11 cellular contexts compared by ENCODE assay signal in genomic region chr2:187403568-187404260, GRCh38. TPM values are rescaled to one million over a fixed set of nuclear protein-coding genes. Genes with fewer than 3 reads are reported as not detected.
DNase-seq lines count a peak whose midpoint lies in the region; ATAC-seq and TF ChIP-seq lines count a peak whose summit lies in the region.
"Had no signal": no experiment of that assay in that cellular context is flagged by ENCODE, and none has a peak within 500 bp of the region (broad histone marks: within the 10 kb centered on the region; RNA-seq: fewer than 3 reads in every experiment).

No MANE protein-coding gene starts in this region.

- H3K4me1 ChIP-seq in esophagus squamous epithelium (no peaks in the 10 kb centered on the region), testis (no peaks in the 10 kb centered on the region), PC-9 (replicated peaks; ENCODE audit: insufficient read depth) (no peaks in the 10 kb centered on the region)

- no peaks in the 10 kb centered on the region for H3K9me3 Mint-ChIP-seq in Calu3 (ENCODE audit: low read depth, unreplicated experiment)

- no peaks in the 10 kb centered on the region for H3K36me3 Mint-ChIP-seq in Calu3 (ENCODE audit: insufficient read depth, unreplicated experiment)
- H3K36me3 Mint-ChIP-seq: CD4-positive, CD25-positive, alpha-beta regulatory T cell had no signal

- TF ChIP-seq CTCF in Calu3 (IDR thresholded peaks at IDR 0.05; ENCODE audit: unreplicated experiment) (no peak), esophagus squamous epithelium (IDR thresholded peaks at IDR 0.05) (no peak), omental fat pad (IDR thresholded peaks at IDR 0.05) (no peak), GM20000 (IDR thresholded peaks at IDR 0.05; ENCODE audit: extremely low read depth, missing control alignments) (no peak), testis (IDR thresholded peaks at IDR 0.05) (no peak), PC-9 (conservative IDR thresholded peaks at IDR 0.05) (no peak)

- 54 to 60% methylated on average over 6 of the region's 6 CpGs for WGBS in esophagus squamous epithelium, 2 donors
- WGBS in testis, 2 donors = 34 to 52% methylated on average over 6 of the region's 6 CpGs

- no peaks in the 10 kb centered on the region for H3K9me2 ChIP-seq in PC-9 (ENCODE audit: insufficient read depth)

- no peaks in the 10 kb centered on the region for H4K20me1 ChIP-seq in PC-9 (ENCODE audit: insufficient read depth)

- no peak for TF ChIP-seq POLR2A in esophagus squamous epithelium (IDR thresholded peaks at IDR 0.05)
- no peak for TF ChIP-seq POLR2A in testis (IDR thresholded peaks at IDR 0.05)

- H3K4me3 Mint-ChIP-seq in Calu3 (ENCODE audit: low read depth, unreplicated experiment) = no peak overlapping the region
- H3K4me3 Mint-ChIP-seq: activated T-cell treated with anti-CD3 and anti-CD28 coated beads, Interleukin-2, amount 50 U/mL, for 72 hours; CD4-positive, CD25-positive, alpha-beta regulatory T cell had no signal

- POLR2A ChIA-PET in PC-9 (lab: Charles Lee; ENCODE audit: unreplicated experiment) = no interaction called here

- H3K36me3 ChIP-seq in esophagus squamous epithelium (no peaks in the 10 kb centered on the region), testis (ENCODE audit: low read depth, missing control alignments) (no peaks in the 10 kb centered on the region), PC-9 (ENCODE audit: low read depth) (no peaks in the 10 kb centered on the region)

- H3K27me3 ChIP-seq in esophagus squamous epithelium = no peaks in the 10 kb centered on the region
- H3K27me3 ChIP-seq in testis = no peaks in the 10 kb centered on the region
- no peaks in the 10 kb centered on the region for H3K27me3 ChIP-seq in PC-9 (ENCODE audit: insufficient read depth, low read depth)

- CTCF ChIA-PET in Calu3 (lab: Charles Lee) = interaction anchor here (1.6 to 2.6 kb wide), 2 partner anchors 13 to 17 kb away, joined by 5 to 8 read pairs; no protein-coding TSS in a partner anchor
- CTCF ChIA-PET in PC-9 (lab: Charles Lee) = no interaction called here

- intact Hi-C loops in Calu3 (cut with micrococcal nuclease; ENCODE audit: unreplicated experiment) = no loop called here
- intact Hi-C loops in esophagus squamous epithelium (cut with DNase I) = no loop called here
- intact Hi-C loops in testis (cut with DNase I; ENCODE audit: low total_unique reads) = no loop called here
- intact Hi-C loops in PC-9 (cut with micrococcal nuclease; ENCODE audit: unreplicated experiment) = no loop called here

- DNase-seq in Calu3 (no peak), esophagus squamous epithelium (lab: John Stamatoyannopoulos, UW) (no peak), omental fat pad (ENCODE audit: low spot score) (no peak), GM20000 (ENCODE audit: low spot score) (no peak), NCI-H345 (lab: John Stamatoyannopoulos, UW) (no peak), testis (no peak), PC-9 (no peak)
- DNase-seq: activated T-cell treated with anti-CD3 and anti-CD28 coated beads, Interleukin-2, amount 50 U/mL, for 72 hours; CD4-positive, CD25-positive, alpha-beta regulatory T cell; SW 1271 had no signal

- BruUV-seq in Calu3 (replicated peaks; lab: Mats Ljungman, UMichigan) (no TSS peak), PC-9 (replicated peaks; lab: Mats Ljungman, UMichigan) (no TSS peak)

- H3K4me1 Mint-ChIP-seq in Calu3 (ENCODE audit: low read depth, unreplicated experiment) = peaks cover 8% of the 10 kb centered on the region
- H3K4me1 Mint-ChIP-seq: CD4-positive, CD25-positive, alpha-beta regulatory T cell had no signal

- no peaks in the 10 kb centered on the region for H3K27me3 Mint-ChIP-seq in Calu3 (ENCODE audit: unreplicated experiment)
- H3K27me3 Mint-ChIP-seq: CD4-positive, CD25-positive, alpha-beta regulatory T cell had no signal

- no peaks in the 10 kb centered on the region for H3F3A ChIP-seq in PC-9 (ENCODE audit: insufficient read depth, low read depth)

- peak; percentile 86 for ATAC-seq in HG03139 (IDR thresholded peaks at IDR 0.05; ENCODE audit: unreplicated experiment)
- ATAC-seq in omental fat pad (ENCODE audit: low FRiP score) = peak; percentile 51
- ATAC-seq: activated T-cell treated with anti-CD3 and anti-CD28 coated beads, Interleukin-2, amount 50 U/mL, for 72 hours had no signal

- H3K4me2 ChIP-seq in PC-9 = no peak overlapping the region

- H3K27ac ChIP-seq in esophagus squamous epithelium (peak overlapping the region in 3 of 4 donors; percentile 36 to 61 (median 53)), testis (peak overlapping the region in 1 of 2 donors; percentile 68), PC-9 (no peak overlapping the region)

- no peak overlapping the region for H3K4me3 ChIP-seq in esophagus squamous epithelium
- H3K4me3 ChIP-seq in testis = no peak overlapping the region
- no peak overlapping the region for H3K4me3 ChIP-seq in PC-9

- H3K79me2 ChIP-seq in PC-9 (ENCODE audit: low read depth) = no peaks in the 10 kb centered on the region

- no peaks in the 10 kb centered on the region for H3K9me3 ChIP-seq in esophagus squamous epithelium
- no peaks in the 10 kb centered on the region for H3K9me3 ChIP-seq in testis
- no peaks in the 10 kb centered on the region; the same call in 1 of the 2 replicates for H3K9me3 ChIP-seq in PC-9 (ENCODE audit: insufficient read depth, low read depth)

- peak overlapping the region; percentile 78 for H3K27ac Mint-ChIP-seq in Calu3 (ENCODE audit: unreplicated experiment)
- H3K27ac Mint-ChIP-seq: activated T-cell treated with anti-CD3 and anti-CD28 coated beads, Interleukin-2, amount 50 U/mL, for 72 hours; CD4-positive, CD25-positive, alpha-beta regulatory T cell had no signal

- H2AFZ ChIP-seq in PC-9 = no peak overlapping the region

RNA-seq across cellular contexts. Expression of gene CALCRL, which starts 44.3 kb away (rescaled TPM):
- total RNA-seq in Calu3 (2022) (0.99 and 1.5 TPM in 2 replicates), esophagus squamous epithelium (10 to 100 TPM in 3 of 4 donors, 1 to 10 TPM in 1; 7.6 to 39.3 (median 20.2) TPM), omental fat pad (100 to 1,000 TPM; 123 to 264 (median 174) TPM), testis (1 to 10 TPM; 6.9 to 7.1 TPM), PC-9 (2021) (0.48 TPM in 1 of 2 replicates, not detected in the other)
- polyA plus RNA-seq in testis (ENCODE audit: insufficient read depth, low read depth, low replicate concordance) = 6.2 TPM
